In the genomic region with DNA sequence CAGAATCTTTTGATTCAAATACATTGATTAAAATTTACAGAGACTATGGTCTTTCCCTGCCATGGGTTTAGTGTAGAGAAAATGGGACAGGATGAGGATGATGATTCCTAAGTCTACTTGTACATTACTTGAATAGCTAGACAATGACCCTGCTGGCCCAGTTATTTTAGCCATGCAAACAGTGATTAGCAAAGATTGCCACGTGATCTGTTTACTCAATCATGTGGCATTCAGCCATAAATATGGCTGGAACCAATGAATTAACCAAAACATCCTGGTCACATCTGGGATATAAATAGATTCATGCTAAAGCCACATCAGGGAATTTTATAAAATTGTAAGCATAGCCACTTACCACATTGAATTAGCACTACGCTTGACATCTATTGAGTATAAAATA, we compare ENCODE assay signal across 19 cellular contexts.
A peak's percentile ranks its signal among the peaks of the same experiment; 100 is the strongest.
DNase-seq lines count a peak whose midpoint lies in the region; ATAC-seq and TF ChIP-seq lines count a peak whose summit lies in the region.
"Had no signal": no experiment of that assay in that cellular context is flagged by ENCODE, and none has a peak within 500 bp of the region (broad histone marks: within the 10 kb centered on the region; RNA-seq: fewer than 3 reads in every experiment).

No MANE protein-coding gene starts in this region.

- peak overlapping the region; percentile 68; a peak in 1 of 4 replicates for H4K8ac ChIP-seq in IMR-90 (ENCODE audit: low read depth in 2 of 2, low read length in 2 of 2)

- peak; percentile 63 for DNase-seq in AG08396 (ENCODE audit: low spot score)
- DNase-seq in IMR-90: peak; percentile 96
- peak; percentile 11 for DNase-seq in mammary epithelial cell
- peak; percentile 54 for DNase-seq in kidney tubule cell (ENCODE audit: low spot score)
- no peak for DNase-seq in Right ventricle myocardium inferior (ENCODE audit: missing footprints)
- no peak for DNase-seq in sigmoid colon
- no peak for DNase-seq in activated gamma-delta T cell treated with Interleukin-2 at 50 U/mL for 16 hours
- DNase-seq: activated CD4-positive, alpha-beta memory T cell treated with anti-CD3 and anti-CD28 coated beads for 36 hours; aorta; effector CD4-positive, alpha-beta T cell; heart right ventricle; KG1; NCI-H1436 treated with DMSO at 0.1 percent for 48 hours; retina; stimulated activated CD4-positive, alpha-beta T cell treated with anti-CD3 and anti-CD28 coated beads, Interleukin-4, amount 100 ng/mL, for 1 hour; upper lobe of left lung had no signal

- no peaks in the 10 kb centered on the region for H4K20me1 ChIP-seq in IMR-90 (ENCODE audit: insufficient read depth, low read length)
- no peaks in the 10 kb centered on the region for H4K20me1 ChIP-seq in mammary epithelial cell (ENCODE audit: insufficient read depth, low read length)

- peak overlapping the region; percentile 71; the same call in 1 of the 2 replicates for H3K18ac ChIP-seq in IMR-90 (ENCODE audit: low read depth, low read length)

- H3K4me3 ChIP-seq in IMR-90 (ENCODE audit: insufficient read depth, low read depth, low read length) (no peak overlapping the region), mammary epithelial cell (replicated peaks in 1 of 3; ENCODE audit: insufficient read depth in 1 of 3, low read depth in 2 of 3, low read length in 3 of 3) (no peak overlapping the region), sigmoid colon (no peak overlapping the region)
- H3K4me3 ChIP-seq: heart right ventricle, SJSA1, upper lobe of left lung had no signal

- WGBS in IMR-90 (ENCODE audit: extremely low coverage in 2 of 2, insufficient read length in 1 of 2), 2 experiments: no CpG with 5 or more reads among the region's 2 CpGs
- 84% methylated on average over 2 of the region's 2 CpGs for WGBS in mammary epithelial cell (ENCODE audit: low coverage, missing lambda C conversion rate)
- 56 to 67% methylated on average over 2 of the region's 2 CpGs for WGBS in sigmoid colon, 2 donors

- H3K9me3 ChIP-seq in IMR-90 (ENCODE audit: control insufficient read depth, insufficient read depth, low read length) (no peaks in the 10 kb centered on the region), mammary epithelial cell (replicated peaks; ENCODE audit: insufficient read depth, low read length) (no peaks in the 10 kb centered on the region), sigmoid colon (no peaks in the 10 kb centered on the region)
- H3K9me3 ChIP-seq: heart right ventricle, SJSA1, upper lobe of left lung had no signal

- H3K23ac ChIP-seq in IMR-90 (ENCODE audit: low read depth, low read length): no peak overlapping the region; the same call in 1 of the 2 replicates

- TF ChIP-seq CTCF in IMR-90 (conservative IDR thresholded peaks at IDR 0.05; ENCODE audit: low read depth, low read length) (no peak), mammary epithelial cell (conservative IDR thresholded peaks at IDR 0.05 in 1 of 2, IDR thresholded peaks at IDR 0.05 in 1 of 2; ENCODE audit: extremely low read depth in 1 of 2, insufficient read depth in 1 of 2, low read depth in 1 of 2, low read length in 2 of 2) (no peak), sigmoid colon (IDR thresholded peaks at IDR 0.05) (no peak)

- intact Hi-C loops in IMR-90 (cut with micrococcal nuclease) (loop anchor here (1.0 kb wide), 1 partner anchor 41 kb away; no protein-coding TSS in a partner anchor), mammary epithelial cell (cut with micrococcal nuclease) (no loop called here), Right ventricle myocardium inferior (cut with DNase I) (no loop called here), sigmoid colon (cut with DNase I) (no loop called here)

- no peak overlapping the region for H3K9ac ChIP-seq in IMR-90 (ENCODE audit: low read depth, low read length)
- H3K9ac ChIP-seq in mammary epithelial cell (ENCODE audit: insufficient read depth, low read length): no peak overlapping the region

- in situ Hi-C loops in IMR-90 (cut with MboI; ENCODE audit: low sequenced_read_pairs) (no loop called here), mammary epithelial cell (cut with MboI; ENCODE audit: low sequenced_read_pairs in 2 of 2) (no loop called here)

- H2BK20ac ChIP-seq in IMR-90 (ENCODE audit: low read depth, low read length): peak overlapping the region; percentile 83; the same call in 1 of the 2 replicates

- H2AFZ ChIP-seq in IMR-90 (replicated peaks; ENCODE audit: low read length, poor library complexity) (no peak overlapping the region), mammary epithelial cell (ENCODE audit: low read depth, low read length) (no peak overlapping the region)

- H2BK15ac ChIP-seq in IMR-90 (ENCODE audit: low read depth, low read length): no peak overlapping the region

- dilution Hi-C loops in IMR-90 (cut with HindIII; ENCODE audit: low sequenced_read_pairs, unreplicated experiment) (no loop called here), mammary epithelial cell (cut with HindIII; ENCODE audit: low sequenced_read_pairs) (no loop called here)

- H4K91ac ChIP-seq in IMR-90 (ENCODE audit: insufficient read depth, low read depth, low read length): peak overlapping the region; percentile 73; the same call in 1 of the 2 replicates

- no peak for TF ChIP-seq POLR2A in IMR-90 (IDR thresholded peaks at IDR 0.05; ENCODE audit: low read depth, low read length)
- no peak for TF ChIP-seq POLR2A in sigmoid colon (IDR thresholded peaks at IDR 0.05)

- H3K4me1 ChIP-seq in IMR-90 (ENCODE audit: control insufficient read depth, insufficient read depth, low read length): peaks cover 19% of the 10 kb centered on the region
- H3K4me1 ChIP-seq in mammary epithelial cell (ENCODE audit: insufficient read depth, low read length): no peaks in the 10 kb centered on the region
- H3K4me1 ChIP-seq in sigmoid colon: peaks cover 0 to 68% (median 50%) of the 10 kb centered on the region in 4 donors

- no peaks in the 10 kb centered on the region for H3K36me3 ChIP-seq in IMR-90 (ENCODE audit: control insufficient read depth, insufficient read depth, low read length)
- no peaks in the 10 kb centered on the region for H3K36me3 ChIP-seq in mammary epithelial cell (ENCODE audit: insufficient read depth, low read length)
- no peaks in the 10 kb centered on the region for H3K36me3 ChIP-seq in sigmoid colon
- H3K36me3 ChIP-seq: heart right ventricle, SJSA1, upper lobe of left lung had no signal

- no TSS peak for BruUV-seq in IMR-90 (replicated peaks; lab: Mats Ljungman, UMichigan)
- no TSS peak for BruUV-seq in mammary epithelial cell (replicated peaks; lab: Mats Ljungman, UMichigan)

- peaks cover 14% of the 10 kb centered on the region; the same call in 1 of the 2 replicates for H3K9me1 ChIP-seq in IMR-90 (ENCODE audit: insufficient read depth, low read length)

- H2BK120ac ChIP-seq in IMR-90 (ENCODE audit: low read depth, low read length): peak overlapping the region; percentile 86; the same call in 1 of the 2 replicates

- H3K4me2 ChIP-seq in IMR-90 (ENCODE audit: low read depth, low read length) (no peak overlapping the region), mammary epithelial cell (ENCODE audit: insufficient read depth, low read depth, low read length) (no peak overlapping the region)

- H2AK9ac ChIP-seq in IMR-90 (replicated peaks; ENCODE audit: low read depth, low read length, poor library complexity): no peak overlapping the region

- no peak overlapping the region for H3K27ac ChIP-seq in IMR-90 (ENCODE audit: insufficient read depth, low read length)
- no peak overlapping the region for H3K27ac ChIP-seq in mammary epithelial cell (ENCODE audit: insufficient read depth, low read depth, low read length)
- H3K27ac ChIP-seq in sigmoid colon: no peak overlapping the region
- H3K27ac ChIP-seq: C4-2B, SJSA1 had no signal

- H3K79me1 ChIP-seq in IMR-90 (ENCODE audit: low read depth in 1 of 2, low read length in 2 of 2): peaks cover 8 to 10% of the 10 kb centered on the region in 2 experiments; a peak in 3 of 4 replicates

- peak overlapping the region; percentile 32; the same call in 1 of the 2 replicates for H3K56ac ChIP-seq in IMR-90 (ENCODE audit: extremely low read depth, insufficient read depth, low read length)

- no peak overlapping the region for H4K5ac ChIP-seq in IMR-90 (ENCODE audit: low read depth, low read length)

- POLR2A ChIA-PET in IMR-90 (lab: Charles Lee; ENCODE audit: unreplicated experiment): no interaction called here

- no peak overlapping the region for H2AK5ac ChIP-seq in IMR-90 (ENCODE audit: low read depth, low read length)

- peak overlapping the region; percentile 38; the same call in 1 of the 2 replicates for H3K4ac ChIP-seq in IMR-90 (ENCODE audit: low read depth, low read length)

- no peak for TF ChIP-seq RAD21 in IMR-90 (IDR thresholded peaks at IDR 0.05; ENCODE audit: low read length)

- H3K27me3 ChIP-seq in IMR-90 (ENCODE audit: control insufficient read depth, insufficient read depth, low read length) (no peaks in the 10 kb centered on the region), mammary epithelial cell (ENCODE audit: insufficient read depth, low read length) (no peaks in the 10 kb centered on the region), sigmoid colon (no peaks in the 10 kb centered on the region)
- H3K27me3 ChIP-seq: SJSA1, upper lobe of left lung had no signal

- CTCF ChIA-PET in IMR-90 (lab: Yijun Ruan, JAX): no interaction called here
- CTCF ChIA-PET in mammary epithelial cell (lab: Charles Lee; ENCODE audit: low non-redundant PET): no interaction called here

- no peak overlapping the region for H3K14ac ChIP-seq in IMR-90 (replicated peaks; ENCODE audit: low read depth, low read length)

- ATAC-seq in IMR-90 (ENCODE audit: low read depth) (peak; percentile 80), GM19395 (IDR thresholded peaks at IDR 0.05; ENCODE audit: unreplicated experiment) (no peak), Right ventricle myocardium inferior (no peak)

- H2BK5ac ChIP-seq in IMR-90 (ENCODE audit: low read depth, low read length, poor library complexity, severe bottlenecking): peak overlapping the region; percentile 96

- H3K79me2 ChIP-seq in mammary epithelial cell (ENCODE audit: insufficient read depth, low read length): no peaks in the 10 kb centered on the region

- TF ChIP-seq EP300 in sigmoid colon (IDR thresholded peaks at IDR 0.05): no peak

TF ChIP-seq in IMR-90, 13 proteins besides CTCF, POLR2A, EP300 and RAD21 (continues in another document):
- TF ChIP-seq CEBPB (IDR thresholded peaks at IDR 0.05; ENCODE audit: low read depth, low read length): peak; percentile 93
- peak; percentile 68 for TF ChIP-seq FOS (IDR thresholded peaks at IDR 0.05; ENCODE audit: low read depth, low read length)
- TF ChIP-seq CHD1 (IDR thresholded peaks at IDR 0.05; ENCODE audit: low read depth, low read length): no peak
- TF ChIP-seq, protein P1, sequence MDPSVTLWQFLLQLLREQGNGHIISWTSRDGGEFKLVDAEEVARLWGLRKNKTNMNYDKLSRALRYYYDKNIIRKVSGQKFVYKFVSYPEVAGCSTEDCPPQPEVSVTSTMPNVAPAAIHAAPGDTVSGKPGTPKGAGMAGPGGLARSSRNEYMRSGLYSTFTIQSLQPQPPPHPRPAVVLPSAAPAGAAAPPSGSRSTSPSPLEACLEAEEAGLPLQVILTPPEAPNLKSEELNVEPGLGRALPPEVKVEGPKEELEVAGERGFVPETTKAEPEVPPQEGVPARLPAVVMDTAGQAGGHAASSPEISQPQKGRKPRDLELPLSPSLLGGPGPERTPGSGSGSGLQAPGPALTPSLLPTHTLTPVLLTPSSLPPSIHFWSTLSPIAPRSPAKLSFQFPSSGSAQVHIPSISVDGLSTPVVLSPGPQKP (IDR thresholded peaks at IDR 0.05; ENCODE audit: borderline replicate concordance, low read depth, low read length): no peak
- no peak for TF ChIP-seq MXI1 (IDR thresholded peaks at IDR 0.05; ENCODE audit: borderline replicate concordance, low read depth, low read length)

Comparison
In these comparisons a context has a peak if more than half of its experiments do, and no peak if none do; other contexts are left out.
1. DNase-seq: peak in AG08396 (single experiment), IMR-90 (single experiment), mammary epithelial cell (single experiment) and kidney tubule cell (single experiment); none in Right ventricle myocardium inferior (single experiment), sigmoid colon (single experiment) and activated gamma-delta T cell treated with Interleukin-2 at 50 U/mL for 16 hours (single experiment).